ENCODE assay signal across 8 cellular contexts in genomic region chr14:100056964-100057817, GRCh38. TPM values are rescaled to one million over a fixed set of nuclear protein-coding genes. Genes with fewer than 3 reads are reported as not detected.
DNase-seq lines count a peak whose midpoint lies in the region; ATAC-seq lines count a peak whose summit lies in the region.

No MANE protein-coding gene starts in this region.

- CTCF ChIA-PET in activated CD4-positive, alpha-beta memory T cell treated with anti-CD3 and anti-CD28 coated beads for 36 hours (lab: Charles Lee) = interaction anchor here (0.6 to 6.6 kb wide), 17 partner anchors 9 to 136 kb away, joined by 3 to 75 read pairs (median 6); no protein-coding TSS in a partner anchor
- CTCF ChIA-PET in activated CD4-positive, alpha-beta memory T cell treated with anti-CD3 and anti-CD28 coated beads, Interleukin-2, amount 10 ng/mL, durations not matched to agents 7 days and 5 days (lab: Charles Lee) = interaction anchor here (0.7 to 5.1 kb wide), 11 partner anchors 9 to 136 kb away, joined by 3 to 40 read pairs (median 5); no protein-coding TSS in a partner anchor
- CTCF ChIA-PET in naive thymus-derived CD4-positive, alpha-beta T cell (lab: Charles Lee) = interaction anchor here (1.2 to 6.0 kb wide), 12 partner anchors 9 to 136 kb away, joined by 3 to 47 read pairs (median 10); no protein-coding TSS in a partner anchor

- H3K4me1 ChIP-seq in naive thymus-derived CD4-positive, alpha-beta T cell (ENCODE audit: control insufficient read depth in 2 of 2, insufficient read depth in 2 of 2, low read length in 2 of 2) = peaks cover 49% of the 10 kb centered on the region in 2 donors

- no peak for DNase-seq in activated CD4-positive, alpha-beta memory T cell treated with anti-CD3 and anti-CD28 coated beads for 36 hours
- no peak for DNase-seq in activated CD4-positive, alpha-beta memory T cell treated with anti-CD3 and anti-CD28 coated beads, Interleukin-2, amount 10 ng/mL, durations not matched to agents 7 days and 5 days
- DNase-seq in central memory CD8-positive, alpha-beta T cell (ENCODE audit: low spot score in 2 of 2) = no peak
- peak in 7 of 9 donors; percentile 62 to 76 (median 67) for DNase-seq in naive thymus-derived CD4-positive, alpha-beta T cell
- DNase-seq in NCI-H1048 (lab: John Stamatoyannopoulos, UW) = no peak
- DNase-seq in NCI-H1417 (lab: John Stamatoyannopoulos, UW) = no peak

- H3K27ac ChIP-seq in KOPT-K1 (ENCODE audit: low read depth, low read length, poor library complexity, severe bottlenecking) = peak overlapping the region; percentile 100
- peak overlapping the region; percentile 33 for H3K27ac ChIP-seq in naive thymus-derived CD4-positive, alpha-beta T cell (ENCODE audit: low read depth, low read length)

- no peak overlapping the region for H3K4me3 ChIP-seq in naive thymus-derived CD4-positive, alpha-beta T cell (ENCODE audit: low read length)

- POLR2A ChIA-PET in activated CD4-positive, alpha-beta memory T cell treated with anti-CD3 and anti-CD28 coated beads for 36 hours (lab: Charles Lee) = interaction anchor here (0.9 to 1.8 kb wide), 2 partner anchors 10 to 13 kb away, joined by 5 to 7 read pairs; no protein-coding TSS in a partner anchor
- POLR2A ChIA-PET in activated CD4-positive, alpha-beta memory T cell treated with anti-CD3 and anti-CD28 coated beads, Interleukin-2, amount 10 ng/mL, durations not matched to agents 7 days and 5 days (lab: Charles Lee) = interaction anchor here (33.6 kb wide), 1 partner anchor 36 kb away, joined by 1586 read pairs; the partner anchor contains the start of gene EVL
- POLR2A ChIA-PET in naive thymus-derived CD4-positive, alpha-beta T cell (lab: Charles Lee) = interaction anchor here (1.1 to 44.4 kb wide), 3 partner anchors 37 to 190 kb away, joined by 3 to 2344 read pairs (median 4); partner anchors contain the start of gene EVL

- H3K9me3 Mint-ChIP-seq in activated CD4-positive, alpha-beta memory T cell treated with anti-CD3 and anti-CD28 coated beads for 36 hours = no peaks in the 10 kb centered on the region
- H3K9me3 Mint-ChIP-seq in activated CD4-positive, alpha-beta memory T cell treated with anti-CD3 and anti-CD28 coated beads, Interleukin-2, amount 10 ng/mL, durations not matched to agents 7 days and 5 days = no peaks in the 10 kb centered on the region
- no peaks in the 10 kb centered on the region for H3K9me3 Mint-ChIP-seq in central memory CD8-positive, alpha-beta T cell
- no peaks in the 10 kb centered on the region for H3K9me3 Mint-ChIP-seq in naive thymus-derived CD4-positive, alpha-beta T cell

- peak overlapping the region; percentile 56 for H3K27ac Mint-ChIP-seq in activated CD4-positive, alpha-beta memory T cell treated with anti-CD3 and anti-CD28 coated beads for 36 hours
- H3K27ac Mint-ChIP-seq in activated CD4-positive, alpha-beta memory T cell treated with anti-CD3 and anti-CD28 coated beads, Interleukin-2, amount 10 ng/mL, durations not matched to agents 7 days and 5 days = no peak overlapping the region
- H3K27ac Mint-ChIP-seq in central memory CD8-positive, alpha-beta T cell (ENCODE audit: low read depth) = peak overlapping the region; percentile 57
- peak overlapping the region; percentile 83 to 96 (median 94) for H3K27ac Mint-ChIP-seq in naive thymus-derived CD4-positive, alpha-beta T cell

- peaks cover 49% of the 10 kb centered on the region for H3K4me1 Mint-ChIP-seq in activated CD4-positive, alpha-beta memory T cell treated with anti-CD3 and anti-CD28 coated beads for 36 hours (ENCODE audit: low read depth)
- H3K4me1 Mint-ChIP-seq in activated CD4-positive, alpha-beta memory T cell treated with anti-CD3 and anti-CD28 coated beads, Interleukin-2, amount 10 ng/mL, durations not matched to agents 7 days and 5 days = peaks cover 52% of the 10 kb centered on the region
- H3K4me1 Mint-ChIP-seq in central memory CD8-positive, alpha-beta T cell = peaks cover 50% of the 10 kb centered on the region
- peaks cover 37 to 70% (median 60%) of the 10 kb centered on the region in 7 donors for H3K4me1 Mint-ChIP-seq in naive thymus-derived CD4-positive, alpha-beta T cell

- no peaks in the 10 kb centered on the region for H3K27me3 ChIP-seq in naive thymus-derived CD4-positive, alpha-beta T cell (ENCODE audit: control insufficient read depth in 2 of 2, insufficient read depth in 2 of 2, low read length in 2 of 2)

- intact Hi-C loops in activated CD4-positive, alpha-beta memory T cell treated with anti-CD3 and anti-CD28 coated beads for 36 hours (cut with micrococcal nuclease) = loop anchor here (1.0 to 2.0 kb wide), 2 partner anchors 51 to 136 kb away; no protein-coding TSS in a partner anchor
- intact Hi-C loops in naive thymus-derived CD4-positive, alpha-beta T cell (cut with micrococcal nuclease) = loop anchor here (1.0 to 2.0 kb wide), 7 partner anchors 8 to 320 kb away; partner anchors contain the start of gene EVL (in 1 of the 2)

- H3K9me3 ChIP-seq in KOPT-K1 (ENCODE audit: insufficient read depth, low read length, poor library complexity, severe bottlenecking) = no peaks in the 10 kb centered on the region
- H3K9me3 ChIP-seq in naive thymus-derived CD4-positive, alpha-beta T cell (ENCODE audit: control insufficient read depth in 2 of 3, low read length in 3 of 3) = no peaks in the 10 kb centered on the region

- H3K27me3 Mint-ChIP-seq in activated CD4-positive, alpha-beta memory T cell treated with anti-CD3 and anti-CD28 coated beads for 36 hours = no peaks in the 10 kb centered on the region
- no peaks in the 10 kb centered on the region for H3K27me3 Mint-ChIP-seq in activated CD4-positive, alpha-beta memory T cell treated with anti-CD3 and anti-CD28 coated beads, Interleukin-2, amount 10 ng/mL, durations not matched to agents 7 days and 5 days
- no peaks in the 10 kb centered on the region for H3K27me3 Mint-ChIP-seq in central memory CD8-positive, alpha-beta T cell
- no peaks in the 10 kb centered on the region for H3K27me3 Mint-ChIP-seq in naive thymus-derived CD4-positive, alpha-beta T cell

- no peaks in the 10 kb centered on the region; the same call in 1 of the 2 replicates for H3K36me3 ChIP-seq in KOPT-K1 (ENCODE audit: insufficient read depth, low read length)
- H3K36me3 ChIP-seq in naive thymus-derived CD4-positive, alpha-beta T cell (ENCODE audit: control insufficient read depth in 2 of 3, insufficient read depth in 3 of 3, low read length in 3 of 3) = no peaks in the 10 kb centered on the region

- H3K36me3 Mint-ChIP-seq in activated CD4-positive, alpha-beta memory T cell treated with anti-CD3 and anti-CD28 coated beads for 36 hours = peaks cover 2% of the 10 kb centered on the region
- H3K36me3 Mint-ChIP-seq in activated CD4-positive, alpha-beta memory T cell treated with anti-CD3 and anti-CD28 coated beads, Interleukin-2, amount 10 ng/mL, durations not matched to agents 7 days and 5 days (ENCODE audit: low read depth) = peaks cover 6% of the 10 kb centered on the region
- H3K36me3 Mint-ChIP-seq in central memory CD8-positive, alpha-beta T cell (ENCODE audit: insufficient read depth) = peaks cover 2% of the 10 kb centered on the region
- peaks cover 0 to 19% (median 0%) of the 10 kb centered on the region in 5 donors for H3K36me3 Mint-ChIP-seq in naive thymus-derived CD4-positive, alpha-beta T cell

- no peak overlapping the region for H3K4me3 Mint-ChIP-seq in activated CD4-positive, alpha-beta memory T cell treated with anti-CD3 and anti-CD28 coated beads for 36 hours
- H3K4me3 Mint-ChIP-seq in activated CD4-positive, alpha-beta memory T cell treated with anti-CD3 and anti-CD28 coated beads, Interleukin-2, amount 10 ng/mL, durations not matched to agents 7 days and 5 days = no peak overlapping the region
- H3K4me3 Mint-ChIP-seq in central memory CD8-positive, alpha-beta T cell = no peak overlapping the region
- peak overlapping the region; percentile 35 to 79 (median 72) for H3K4me3 Mint-ChIP-seq in naive thymus-derived CD4-positive, alpha-beta T cell

- peak; percentile 49 for ATAC-seq in central memory CD8-positive, alpha-beta T cell (replicated peaks; ENCODE audit: extremely low read depth, poor library complexity, severe bottlenecking)
- peak; percentile 83 for ATAC-seq in naive thymus-derived CD4-positive, alpha-beta T cell
- ATAC-seq in GM18511 (IDR thresholded peaks at IDR 0.05; ENCODE audit: unreplicated experiment) = no peak

RNA-seq across cellular contexts. Expression of gene EVL, which starts 8.0 kb away (rescaled TPM):
- total RNA-seq in activated CD4-positive, alpha-beta memory T cell treated with anti-CD3 and anti-CD28 coated beads for 36 hours = 100 to 1,000 TPM; 174 to 180 TPM
- 100 to 1,000 TPM; 771 to 787 TPM for total RNA-seq in activated CD4-positive, alpha-beta memory T cell treated with anti-CD3 and anti-CD28 coated beads, Interleukin-2, amount 10 ng/mL, durations not matched to agents 7 days and 5 days
- total RNA-seq in naive thymus-derived CD4-positive, alpha-beta T cell = 1,000 to 10,000 TPM in 3 of 5 experiments, 100 to 1,000 TPM in 2; 851 to 1,469 (median 1,230) TPM
- 100 to 1,000 TPM; 163 to 184 TPM for polyA plus RNA-seq in naive thymus-derived CD4-positive, alpha-beta T cell

Comparison
In these comparisons a context has a peak if more than half of its experiments do, and no peak if none do; other contexts are left out.
1. RNA of gene EVL, which starts 8.0 kb away (total RNA-seq): 851 to 1,469 TPM in naive thymus-derived CD4-positive, alpha-beta T cell and 771 to 787 TPM in activated CD4-positive, alpha-beta memory T cell treated with anti-CD3 and anti-CD28 coated beads, Interleukin-2, amount 10 ng/mL, durations not matched to agents 7 days and 5 days; 174 to 180 TPM in activated CD4-positive, alpha-beta memory T cell treated with anti-CD3 and anti-CD28 coated beads for 36 hours; every median in the first group is over 4 times any median in the second.
2. DNase-seq: peak in naive thymus-derived CD4-positive, alpha-beta T cell (7 of 9); none in activated CD4-positive, alpha-beta memory T cell treated with anti-CD3 and anti-CD28 coated beads for 36 hours (single experiment), activated CD4-positive, alpha-beta memory T cell treated with anti-CD3 and anti-CD28 coated beads, Interleukin-2, amount 10 ng/mL, durations not matched to agents 7 days and 5 days (single experiment), central memory CD8-positive, alpha-beta T cell (0 of 2), NCI-H1048 (single experiment) and NCI-H1417 (0 of 3).
3. H3K4me3 Mint-ChIP-seq: peak in naive thymus-derived CD4-positive, alpha-beta T cell (10 of 10); none in activated CD4-positive, alpha-beta memory T cell treated with anti-CD3 and anti-CD28 coated beads for 36 hours (single experiment), activated CD4-positive, alpha-beta memory T cell treated with anti-CD3 and anti-CD28 coated beads, Interleukin-2, amount 10 ng/mL, durations not matched to agents 7 days and 5 days (single experiment) and central memory CD8-positive, alpha-beta T cell (single experiment).